In the genomic region with DNA sequence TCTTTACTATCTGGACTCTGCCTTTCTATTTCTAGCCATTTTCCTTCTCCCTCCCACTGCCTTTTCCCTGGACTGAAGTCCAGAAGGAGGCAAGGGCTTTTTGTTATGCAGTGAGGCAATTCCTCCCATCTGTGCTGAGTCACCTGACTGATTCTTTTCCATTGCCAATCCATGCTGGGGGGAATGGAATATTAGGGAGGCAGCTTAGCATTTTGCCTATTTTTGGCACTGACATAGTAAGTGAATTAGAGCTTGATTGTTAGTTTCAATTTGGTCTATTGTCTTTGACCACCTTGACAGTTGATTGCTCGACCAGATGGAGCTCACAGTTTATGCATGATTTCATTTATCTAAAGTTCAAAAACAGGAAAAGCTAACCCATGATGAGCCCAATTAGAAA, we compare ENCODE assay signal across 12 cellular contexts.
"Had no signal": no experiment of that assay in that cellular context is flagged by ENCODE, and none has a peak within 500 bp of the region (broad histone marks: within the 10 kb centered on the region; RNA-seq: fewer than 3 reads in every experiment).

No MANE protein-coding gene starts in this region.

- DNase-seq: activated effector memory CD4-positive, alpha-beta T cell treated with Interleukin-2 at 50 U/mL for 16 hours; mesendoderm; ovary; stimulated activated CD4-positive, alpha-beta T cell treated with anti-CD3 and anti-CD28 coated beads, Interleukin-15, amount 100 ng/mL, for 24 hours; stimulated activated CD4-positive, alpha-beta T cell treated with anti-CD3 and anti-CD28 coated beads, Interleukin-4, amount 100 ng/mL, for 24 hours; T-helper 2 cell had no signal

- H3K27me3 Mint-ChIP-seq: activated naive CD4-positive, alpha-beta T cell treated with anti-CD3 and anti-CD28 coated beads, Interleukin-2, amount 50 U/mL, for 24 hours; central memory CD8-positive, alpha-beta T cell; stimulated activated naive CD8-positive, alpha-beta T cell treated with anti-CD3 and anti-CD28 coated beads, Interleukin-15, Interleukin-2, amounts not matched to agents 100 ng/mL and 50 ng/mL, for 24 hours had no signal

- H3K4me3 ChIP-seq: ovary, thoracic aorta had no signal

- H3K4me1 Mint-ChIP-seq: activated naive CD4-positive, alpha-beta T cell treated with anti-CD3 and anti-CD28 coated beads, Interleukin-2, amount 50 U/mL, for 24 hours; central memory CD8-positive, alpha-beta T cell; neural crest cell had no signal

- H3K27ac Mint-ChIP-seq: activated naive CD4-positive, alpha-beta T cell treated with anti-CD3 and anti-CD28 coated beads, Interleukin-2, amount 50 U/mL, for 24 hours; stimulated activated naive CD8-positive, alpha-beta T cell treated with anti-CD3 and anti-CD28 coated beads, Interleukin-15, Interleukin-2, amounts not matched to agents 100 ng/mL and 50 ng/mL, for 24 hours had no signal

- H3K9me3 ChIP-seq: ovary, thoracic aorta had no signal

- H3K9me3 Mint-ChIP-seq: neural crest cell had no signal

- H3K36me3 Mint-ChIP-seq: activated naive CD4-positive, alpha-beta T cell treated with anti-CD3 and anti-CD28 coated beads, Interleukin-2, amount 50 U/mL, for 24 hours had no signal

- H3K36me3 ChIP-seq: ovary, thoracic aorta had no signal

- H3K4me3 Mint-ChIP-seq: activated naive CD4-positive, alpha-beta T cell treated with anti-CD3 and anti-CD28 coated beads, Interleukin-2, amount 50 U/mL, for 24 hours; central memory CD8-positive, alpha-beta T cell; neural crest cell; stimulated activated naive CD8-positive, alpha-beta T cell treated with anti-CD3 and anti-CD28 coated beads, Interleukin-15, Interleukin-2, amounts not matched to agents 100 ng/mL and 50 ng/mL, for 24 hours had no signal

- H3K27me3 ChIP-seq: ovary had no signal

- ATAC-seq: left lobe of liver had no signal

- H3K27ac ChIP-seq: ovary, thoracic aorta had no signal
